In genomic region chr20:58099956-58100730, GRCh38 we compare ENCODE assay signal across 19 cellular contexts.
"Had no signal": no experiment of that assay in that cellular context is flagged by ENCODE, and none has a peak within 500 bp of the region (broad histone marks: within the 10 kb centered on the region; RNA-seq: fewer than 3 reads in every experiment).

No MANE protein-coding gene starts in this region.

- H3K27me3 ChIP-seq: body of pancreas, Peyer's patch had no signal

- H3K9me3 ChIP-seq: body of pancreas, Peyer's patch had no signal

- ATAC-seq: activated T-cell treated with anti-CD3 and anti-CD28 coated beads, Interleukin-2, amount 50 U/mL, for 72 hours; body of pancreas; WTC11 had no signal

- H3K27ac ChIP-seq: body of pancreas, Peyer's patch had no signal

- DNase-seq: activated CD4-positive, alpha-beta memory T cell treated with anti-CD3 and anti-CD28 coated beads for 36 hours; activated CD4-positive, alpha-beta T cell treated with anti-CD3 and anti-CD28 coated beads, Interleukin-2, amount 10 ng/mL, durations not matched to agents 7 days and 5 days; activated gamma-delta T cell treated with Interleukin-2 at 50 U/mL for 16 hours; activated naive CD4-positive, alpha-beta T cell treated with anti-CD3 and anti-CD28 coated beads, Interleukin-2, amount 10 ng/mL, durations not matched to agents 7 days and 5 days; activated naive CD8-positive, alpha-beta T cell treated with anti-CD3 and anti-CD28 coated beads for 36 hours; activated T-cell treated with anti-CD3 and anti-CD28 coated beads, Interleukin-2, amount 50 U/mL, for 72 hours; aorta; body of pancreas; central memory CD4-positive, alpha-beta T cell; KBM-7; NCI-H1092; NCI-H1417 treated with DMSO at 0.1 percent for 48 hours; NCI-H1694; NCI-H2029 treated with DMSO at 0.1 percent for 48 hours; NCI-H510A treated with DMSO at 0.1 percent for 48 hours; Peyer's patch; SHP77 treated with DMSO at 0.1 percent for 48 hours; T-helper 9 cell had no signal

- H3K36me3 ChIP-seq: Peyer's patch had no signal

- H3K4me3 ChIP-seq: body of pancreas, Peyer's patch had no signal

- H3K4me1 ChIP-seq: body of pancreas, Peyer's patch had no signal
